In genomic region chr12:99427104-99427503, GRCh38 we compare ENCODE assay signal across 16 cellular contexts.
DNase-seq lines count a peak whose midpoint lies in the region; ATAC-seq and TF ChIP-seq lines count a peak whose summit lies in the region.
"Had no signal": no experiment of that assay in that cellular context is flagged by ENCODE, and none has a peak within 500 bp of the region (broad histone marks: within the 10 kb centered on the region; RNA-seq: fewer than 3 reads in every experiment).

No MANE protein-coding gene starts in this region.

- ATAC-seq in GM18511 (IDR thresholded peaks at IDR 0.05; ENCODE audit: unreplicated experiment) (peak; percentile 91), GM19467 (IDR thresholded peaks at IDR 0.05; ENCODE audit: unreplicated experiment) (peak; percentile 72), HG02970 (IDR thresholded peaks at IDR 0.05; ENCODE audit: low FRiP score, unreplicated experiment) (peak; percentile 65), HG02973 (IDR thresholded peaks at IDR 0.05; ENCODE audit: unreplicated experiment) (no peak)
- ATAC-seq in activated CD4-positive, alpha-beta T cell treated with anti-CD3 and anti-CD28 coated beads for 36 hours: no peak
- ATAC-seq: left cardiac atrium, psoas muscle had no signal

- peak overlapping the region; percentile 45 for H3K4me2 ChIP-seq in OCI-LY3 (ENCODE audit: low read length)

- CTCF ChIA-PET in activated CD4-positive, alpha-beta T cell treated with anti-CD3 and anti-CD28 coated beads for 36 hours (lab: Charles Lee): no interaction called here

- no peaks in the 10 kb centered on the region for H3K79me2 ChIP-seq in OCI-LY3 (ENCODE audit: low read length)

- no peak overlapping the region for H3K27ac ChIP-seq in OCI-LY3 (ENCODE audit: low read length)
- H3K27ac ChIP-seq: psoas muscle had no signal

- no peak overlapping the region for H3K9ac ChIP-seq in OCI-LY3 (ENCODE audit: low read length)

- no peaks in the 10 kb centered on the region for H3K4me1 Mint-ChIP-seq in activated CD4-positive, alpha-beta T cell treated with anti-CD3 and anti-CD28 coated beads for 36 hours
- H3K4me1 Mint-ChIP-seq: central memory CD8-positive, alpha-beta T cell had no signal

- H3K36me3 Mint-ChIP-seq in activated CD4-positive, alpha-beta T cell treated with anti-CD3 and anti-CD28 coated beads for 36 hours (ENCODE audit: low read depth): no peaks in the 10 kb centered on the region
- H3K36me3 Mint-ChIP-seq: type B pancreatic cell had no signal

- no peaks in the 10 kb centered on the region for H3K9me3 ChIP-seq in OCI-LY3 (ENCODE audit: insufficient read depth, low read length)
- H3K9me3 ChIP-seq: psoas muscle had no signal

- intact Hi-C loops in activated CD4-positive, alpha-beta T cell treated with anti-CD3 and anti-CD28 coated beads for 36 hours (cut with DNase I, micrococcal nuclease): no loop called here

- no peaks in the 10 kb centered on the region for H3K27me3 Mint-ChIP-seq in activated CD4-positive, alpha-beta T cell treated with anti-CD3 and anti-CD28 coated beads for 36 hours
- H3K27me3 Mint-ChIP-seq: central memory CD8-positive, alpha-beta T cell; type B pancreatic cell had no signal

- no peak overlapping the region for H3K27ac Mint-ChIP-seq in activated CD4-positive, alpha-beta T cell treated with anti-CD3 and anti-CD28 coated beads for 36 hours
- H3K27ac Mint-ChIP-seq: type B pancreatic cell had no signal

- H3K27me3 ChIP-seq in OCI-LY3 (ENCODE audit: low read depth, low read length): no peaks in the 10 kb centered on the region

- no peak for TF ChIP-seq CTCF in OCI-LY3 (IDR thresholded peaks at IDR 0.05; ENCODE audit: low read depth, low read length)

- no peak for DNase-seq in activated CD4-positive, alpha-beta T cell treated with anti-CD3 and anti-CD28 coated beads for 36 hours
- DNase-seq in HUDEP-2 (lab: John Stamatoyannopoulos, UW; ENCODE audit: unreplicated experiment in 76 of 76): no peak
- no peak for DNase-seq in globus pallidus (ENCODE audit: low spot score)
- DNase-seq: activated CD4-positive, alpha-beta T cell treated with anti-CD3 and anti-CD28 coated beads for 1 hour; head of caudate nucleus; left cardiac atrium; NCI-H1092 treated with DMSO at 0.1 percent for 48 hours; psoas muscle; stimulated activated CD8-positive, alpha-beta memory T cell treated with anti-CD3 and anti-CD28 coated beads, Interleukin-4, amount 100 ng/mL, for 48 hours had no signal

- H3K4me3 Mint-ChIP-seq in activated CD4-positive, alpha-beta T cell treated with anti-CD3 and anti-CD28 coated beads for 36 hours: no peak overlapping the region
- H3K4me3 Mint-ChIP-seq: central memory CD8-positive, alpha-beta T cell; type B pancreatic cell had no signal

- POLR2A ChIA-PET in activated CD4-positive, alpha-beta T cell treated with anti-CD3 and anti-CD28 coated beads for 36 hours (lab: Charles Lee): no interaction called here

- H2AFZ ChIP-seq in OCI-LY3 (ENCODE audit: low read depth, low read length): peak overlapping the region; percentile 62

- H3K4me1 ChIP-seq in OCI-LY3 (ENCODE audit: low read length): peaks cover 37% of the 10 kb centered on the region
- H3K4me1 ChIP-seq: psoas muscle had no signal

- H3K4me3 ChIP-seq in OCI-LY3 (ENCODE audit: low read length): no peak overlapping the region
- H3K4me3 ChIP-seq: psoas muscle had no signal

- no peaks in the 10 kb centered on the region for H3K36me3 ChIP-seq in OCI-LY3 (replicated peaks; ENCODE audit: low read depth, low read length)

- H4K20me1 ChIP-seq in OCI-LY3 (ENCODE audit: insufficient read depth, low read length): no peaks in the 10 kb centered on the region

- H3K9me3 Mint-ChIP-seq in activated CD4-positive, alpha-beta T cell treated with anti-CD3 and anti-CD28 coated beads for 36 hours (ENCODE audit: low read depth): peaks cover 3% of the 10 kb centered on the region
- H3K9me3 Mint-ChIP-seq: type B pancreatic cell had no signal

Comparison
In these comparisons a context has a peak if more than half of its experiments do, and no peak if none do; other contexts are left out.
1. ATAC-seq: peak in GM18511 (single experiment), GM19467 (single experiment) and HG02970 (single experiment); none in HG02973 (single experiment) and activated CD4-positive, alpha-beta T cell treated with anti-CD3 and anti-CD28 coated beads for 36 hours (single experiment).